22 cellular contexts compared by ENCODE assay signal in the genomic region with DNA sequence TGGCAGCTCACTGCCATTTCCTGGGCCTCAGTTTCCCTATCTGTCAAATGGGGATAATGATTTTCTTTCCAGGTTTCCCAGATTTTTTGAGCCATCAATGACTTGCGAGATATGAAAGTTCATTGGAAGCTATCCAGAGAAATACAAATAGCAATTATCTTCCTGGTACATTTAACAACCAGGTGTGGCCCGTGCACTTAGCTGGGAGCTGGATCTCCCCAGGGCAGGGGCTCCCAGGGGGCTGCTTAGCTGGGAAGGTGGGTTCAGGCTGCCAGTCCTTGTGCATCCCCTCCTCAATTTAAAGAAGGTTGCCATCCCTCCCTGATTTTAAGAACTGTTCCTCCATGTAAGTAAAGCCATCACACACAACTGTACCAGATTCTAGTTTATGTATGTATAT. TPM values are rescaled to one million over a fixed set of nuclear protein-coding genes. Genes with fewer than 3 reads are reported as not detected.
DNase-seq lines count a peak whose midpoint lies in the region; ATAC-seq, FAIRE-seq and TF ChIP-seq lines count a peak whose summit lies in the region.
"Had no signal": no experiment of that assay in that cellular context is flagged by ENCODE, and none has a peak within 500 bp of the region (broad histone marks: within the 10 kb centered on the region; RNA-seq: fewer than 3 reads in every experiment).

No MANE protein-coding gene starts in this region.

- H3K27me3 ChIP-seq in duodenal mucosa (ENCODE audit: control insufficient read depth in 1 of 2, insufficient read depth in 2 of 2, low read length in 2 of 2) (no peaks in the 10 kb centered on the region), pancreas (no peaks in the 10 kb centered on the region)

- peak overlapping the region; percentile 34 to 39 for H3K9ac ChIP-seq in duodenal mucosa (ENCODE audit: low read depth in 1 of 2, low read length in 2 of 2)

- H3K9me3 ChIP-seq in duodenal mucosa (ENCODE audit: control insufficient read depth in 1 of 2, low read length in 2 of 2) (no peaks in the 10 kb centered on the region), pancreas (no peaks in the 10 kb centered on the region)
- H3K9me3 ChIP-seq: A549 had no signal

- H3K4me1 ChIP-seq in duodenal mucosa (ENCODE audit: control insufficient read depth in 1 of 2, insufficient read depth in 2 of 2, low read length in 2 of 2): peaks cover 28 to 33% of the 10 kb centered on the region in 2 donors
- peaks cover 0 to 18% (median 9%) of the 10 kb centered on the region in 3 donors for H3K4me1 ChIP-seq in pancreas

- FAIRE-seq in pancreas (lab: Jason Lieb, UNC): no peak
- FAIRE-seq: A549, GM12891, H54, HepG2 had no signal

- intact Hi-C loops in pancreas (cut with DNase I): no loop called here

- ATAC-seq in pancreas (peak; percentile 21 to 27 (median 21)), esophagus mucosa (no peak)
- ATAC-seq: A549, HepG2 had no signal

- DNase-seq in activated effector memory CD4-positive, alpha-beta T cell treated with anti-CD3 and anti-CD28 coated beads, Interleukin-2, amount 50 U/mL, for 16 hours: peak; percentile 16
- no peak for DNase-seq in activated effector memory CD4-positive, alpha-beta T cell treated with Interleukin-2 at 50 U/mL for 16 hours
- DNase-seq in pancreas (no peak), HUDEP-2 (lab: John Stamatoyannopoulos, UW; ENCODE audit: unreplicated experiment in 76 of 76) (no peak), NCI-H510A (lab: John Stamatoyannopoulos, UW) (no peak), NCI-H2171 (lab: John Stamatoyannopoulos, UW) (no peak)
- DNase-seq: CD4-positive, alpha-beta memory T cell; KG1; NCI-H187 treated with DMSO at 0.1 percent for 48 hours; NCI-H345; NCI-H526; OCI-M1; SHP77 had no signal

- H3K27ac ChIP-seq in duodenal mucosa (ENCODE audit: low read depth, low read length) (peak overlapping the region; percentile 64), pancreas (peak overlapping the region in 2 of 4 donors; percentile 49 to 73)
- H3K27ac ChIP-seq: A549, SK-N-MC had no signal

- H3K36me3 ChIP-seq in duodenal mucosa (ENCODE audit: control insufficient read depth in 1 of 2, insufficient read depth in 2 of 2, low read length in 2 of 2): no peaks in the 10 kb centered on the region
- H3K36me3 ChIP-seq in pancreas: no peaks in the 10 kb centered on the region

- no peak for TF ChIP-seq CTCF in pancreas (IDR thresholded peaks at IDR 0.05)

- 10 to 11% methylated on average over 2 of the region's 2 CpGs for WGBS in pancreas, 2 donors

- H3K4me3 ChIP-seq in duodenal mucosa (ENCODE audit: low read depth in 1 of 2, low read length in 2 of 2): peak overlapping the region in 1 of 2 donors; percentile 49
- no peak overlapping the region for H3K4me3 ChIP-seq in pancreas
- H3K4me3 ChIP-seq: A549, SK-N-MC had no signal

RNA-seq across cellular contexts. Expression of gene TMEM54, which starts 3.6 kb away (rescaled TPM):
- total RNA-seq in pancreas (10 to 100 TPM; 11.9 to 37.0 (median 16.4) TPM), esophagus mucosa (127 TPM)
- 10 to 100 TPM; 31.6 to 39.5 TPM for polyA plus RNA-seq in pancreas
- total RNA-seq: CD4-positive, alpha-beta memory T cell had no signal
- polyA plus RNA-seq: CD4-positive, alpha-beta memory T cell had no signal

RNA-seq across cellular contexts. Expression of gene HPCA, which starts 18.5 kb away (rescaled TPM):
- total RNA-seq in pancreas (under 1 TPM in 5 of 6 donors, not detected in 1; 0.16 to 0.49 (median 0.47) TPM), esophagus mucosa (not detected)
- polyA plus RNA-seq in pancreas: 1 to 10 TPM; 1.1 to 5.2 TPM
- total RNA-seq: HepG2, RPMI7951 had no signal
- polyA plus RNA-seq: BJ; CD4-positive, alpha-beta memory T cell; HepG2 had no signal

RNA-seq across cellular contexts. Expression of gene FNDC5, which starts 34.1 kb away (rescaled TPM):
- total RNA-seq in pancreas: under 1 TPM; 0.28 to 0.89 (median 0.59) TPM
- polyA plus RNA-seq in pancreas: 1 to 10 TPM; 1.8 to 3.1 TPM
- total RNA-seq in esophagus mucosa: not detected
- total RNA-seq: CD4-positive, alpha-beta memory T cell had no signal
- polyA plus RNA-seq: CD4-positive, alpha-beta memory T cell had no signal

RNA-seq across cellular contexts. Expression of gene RNF19B, which starts 59.8 kb away (rescaled TPM):
- total RNA-seq in pancreas (10 to 100 TPM in 2 of 6 donors, 1 to 10 TPM in 4; 5.4 to 16.3 (median 8.0) TPM), esophagus mucosa (45.3 TPM)
- 1 to 10 TPM; 2.3 to 8.1 TPM for polyA plus RNA-seq in pancreas
